Comparison of ENCODE assay signal across 8 cellular contexts in genomic region chr16:71289732-71290062, GRCh38. TPM values are rescaled to one million over a fixed set of nuclear protein-coding genes. Genes with fewer than 3 reads are reported as not detected.
A peak's percentile ranks its signal among the peaks of the same experiment; 100 is the strongest.
DNase-seq lines count a peak whose midpoint lies in the region; ATAC-seq and TF ChIP-seq lines count a peak whose summit lies in the region.

No MANE protein-coding gene starts in this region.

- H3K27ac ChIP-seq in RWPE1 (peak overlapping the region; percentile 87), esophagus squamous epithelium (peak overlapping the region; percentile 94 to 97 (median 96)), psoas muscle (peak overlapping the region; percentile 90)

- H3K27me3 ChIP-seq in esophagus squamous epithelium (peaks cover 0 to 20% (median 0%) of the 10 kb centered on the region in 4 donors), psoas muscle (ENCODE audit: insufficient read depth in 3 of 3, low read length in 2 of 3) (peaks cover 0 to 3% (median 0%) of the 10 kb centered on the region in 3 donors)

- WGBS in esophagus squamous epithelium, 2 donors = 8 to 20% methylated on average over 2 of the region's 2 CpGs
- WGBS in psoas muscle, 3 donors = 17 to 21% (median 19%) methylated on average over 2 of the region's 2 CpGs

- intact Hi-C loops in esophagus squamous epithelium (cut with DNase I) (no loop called here), psoas muscle (cut with DNase I) (no loop called here)

- peak overlapping the region; percentile 38 for H3K9ac ChIP-seq in ES-I3 (ENCODE audit: low read depth, low read length)

- POLR2A ChIA-PET in RWPE1 (lab: Yijun Ruan, JAX; ENCODE audit: low non-redundant PET) = no interaction called here

- H3K36me3 ChIP-seq in ES-I3 (ENCODE audit: insufficient read depth, low read length) = peaks cover 11% of the 10 kb centered on the region
- H3K36me3 ChIP-seq in esophagus squamous epithelium = peaks cover 0 to 29% (median 9%) of the 10 kb centered on the region in 3 donors
- H3K36me3 ChIP-seq in psoas muscle (ENCODE audit: insufficient read depth in 1 of 2, low read depth in 1 of 2) = peaks cover 12 to 25% of the 10 kb centered on the region in 2 donors

- H3K9me3 ChIP-seq in ES-I3 (ENCODE audit: control insufficient read depth, insufficient read depth, low read length) (no peaks in the 10 kb centered on the region), esophagus squamous epithelium (no peaks in the 10 kb centered on the region), psoas muscle (no peaks in the 10 kb centered on the region)

- ATAC-seq in psoas muscle (no peak), HG03520 (IDR thresholded peaks at IDR 0.05; ENCODE audit: unreplicated experiment) (no peak), GM21381 (IDR thresholded peaks at IDR 0.05; ENCODE audit: unreplicated experiment) (no peak)

- CTCF ChIA-PET in RWPE1 (lab: Yijun Ruan, JAX) = interaction anchor here (1.0 kb wide), 1 partner anchor 22 kb away, joined by 4 read pairs; no protein-coding TSS in a partner anchor

- H3K4me3 ChIP-seq in esophagus squamous epithelium (peak overlapping the region; percentile 57 to 94 (median 78)), psoas muscle (peak overlapping the region; percentile 89)

- no peak for DNase-seq in RWPE1 (ENCODE audit: low spot score)
- no peak for DNase-seq in esophagus squamous epithelium (lab: John Stamatoyannopoulos, UW)
- DNase-seq in psoas muscle = no peak
- DNase-seq in erythroblast (lab: John Stamatoyannopoulos, UW) = no peak
- DNase-seq in NCI-H2107 (lab: John Stamatoyannopoulos, UW) = no peak

- TF ChIP-seq POLR2A in esophagus squamous epithelium (IDR thresholded peaks at IDR 0.05) (no peak), erythroblast (IDR thresholded peaks at IDR 0.05; ENCODE audit: low read length) (no peak)

- TF ChIP-seq CTCF in RWPE1 (conservative IDR thresholded peaks at IDR 0.05; ENCODE audit: low read depth) = no peak
- TF ChIP-seq CTCF in esophagus squamous epithelium (IDR thresholded peaks at IDR 0.05) = no peak
- TF ChIP-seq CTCF in psoas muscle (IDR thresholded peaks at IDR 0.05) = no peak

- H3K4me1 ChIP-seq in ES-I3 (ENCODE audit: insufficient read depth, low read length) = no peaks in the 10 kb centered on the region
- peaks cover 8 to 28% (median 13%) of the 10 kb centered on the region in 3 donors for H3K4me1 ChIP-seq in esophagus squamous epithelium
- peaks cover 17% of the 10 kb centered on the region for H3K4me1 ChIP-seq in psoas muscle

RNA-seq across cellular contexts. Expression of gene CMTR2, which starts 0.5 kb away (rescaled TPM):
- total RNA-seq in esophagus squamous epithelium (10 to 100 TPM; 18.1 to 39.4 (median 29.3) TPM), psoas muscle (10 to 100 TPM in 2 of 4 donors, 1 to 10 TPM in 2; 8.4 to 12.8 (median 9.7) TPM)
- 10 to 100 TPM in 1 of 3 donors, 1 to 10 TPM in 2; 4.3 to 15.8 (median 9.1) TPM for polyA plus RNA-seq in psoas muscle

RNA-seq across cellular contexts. Expression of gene HYDIN, which starts 59.2 kb away (rescaled TPM):
- total RNA-seq in esophagus squamous epithelium = 1 to 10 TPM in 1 of 4 donors, under 1 TPM in 2, not detected in 1; 0.23 to 2.4 (median 0.38) TPM
- total RNA-seq in psoas muscle = under 1 TPM in 3 of 4 donors, not detected in 1; 0.21 to 0.85 (median 0.37) TPM
- polyA plus RNA-seq in psoas muscle = under 1 TPM in 1 of 3 donors, not detected in 2; 0.16 TPM
